Comparison of ENCODE assay signal across 21 cellular contexts in the genomic region with DNA sequence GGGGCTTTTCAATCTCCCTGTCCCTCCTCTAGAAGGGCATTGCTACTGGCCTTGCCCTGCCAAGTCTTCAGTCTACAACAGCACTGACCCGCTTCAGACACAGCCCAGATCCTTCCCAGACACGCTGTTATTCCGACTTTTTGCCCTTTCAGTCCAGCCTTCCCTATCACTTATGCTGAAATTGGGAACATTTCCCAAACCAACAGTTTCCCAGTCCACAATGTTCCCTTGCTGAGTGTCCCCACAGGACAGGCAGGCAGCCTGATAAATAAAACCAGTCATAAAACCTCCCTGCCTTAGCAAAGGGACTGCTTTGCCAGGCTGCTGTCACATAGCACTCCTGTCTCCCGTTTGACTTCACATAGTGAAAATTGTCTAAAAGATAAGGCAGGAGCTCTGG. TPM values are rescaled to one million over a fixed set of nuclear protein-coding genes. Genes with fewer than 3 reads are reported as not detected.
DNase-seq lines count a peak whose midpoint lies in the region; ATAC-seq and TF ChIP-seq lines count a peak whose summit lies in the region.
"Had no signal": no experiment of that assay in that cellular context is flagged by ENCODE, and none has a peak within 500 bp of the region (broad histone marks: within the 10 kb centered on the region; RNA-seq: fewer than 3 reads in every experiment).

No MANE protein-coding gene starts in this region.

- no peaks in the 10 kb centered on the region for H3K4me1 Mint-ChIP-seq in activated CD8-positive, alpha-beta T cell treated with anti-CD3 and anti-CD28 coated beads, Interleukin-2, amount 10 ng/mL, durations not matched to agents 7 days and 5 days (ENCODE audit: low read depth)
- H3K4me1 Mint-ChIP-seq: CD4-positive, CD25-positive, alpha-beta regulatory T cell had no signal

- no peak overlapping the region for H3K4me3 ChIP-seq in adrenal gland
- peak overlapping the region in 1 of 12 donors; percentile 19 for H3K4me3 ChIP-seq in heart left ventricle
- H3K4me3 ChIP-seq in lower lobe of right lung: no peak overlapping the region
- H3K4me3 ChIP-seq in aorta (ENCODE audit: low read length in 2 of 2): no peak overlapping the region
- no peak overlapping the region for H3K4me3 ChIP-seq in spleen
- H3K4me3 ChIP-seq: HAP-1, Peyer's patch, SK-N-MC had no signal

- no peaks in the 10 kb centered on the region for H3K27me3 Mint-ChIP-seq in activated CD8-positive, alpha-beta T cell treated with anti-CD3 and anti-CD28 coated beads, Interleukin-2, amount 10 ng/mL, durations not matched to agents 7 days and 5 days (ENCODE audit: low read depth)
- H3K27me3 Mint-ChIP-seq: CD4-positive, CD25-positive, alpha-beta regulatory T cell had no signal

- POLR2A ChIA-PET in activated CD8-positive, alpha-beta T cell treated with anti-CD3 and anti-CD28 coated beads, Interleukin-2, amount 10 ng/mL, durations not matched to agents 7 days and 5 days (lab: Charles Lee): no interaction called here

- H3K36me3 ChIP-seq in adrenal gland (replicated peaks in 1 of 2): no peaks in the 10 kb centered on the region
- no peaks in the 10 kb centered on the region for H3K36me3 ChIP-seq in heart left ventricle
- no peaks in the 10 kb centered on the region for H3K36me3 ChIP-seq in lower lobe of right lung
- no peaks in the 10 kb centered on the region for H3K36me3 ChIP-seq in aorta (ENCODE audit: control insufficient read depth in 1 of 2, insufficient read depth in 2 of 2, low read length in 1 of 2)
- no peaks in the 10 kb centered on the region for H3K36me3 ChIP-seq in spleen
- H3K36me3 ChIP-seq: HAP-1, Peyer's patch had no signal

- H3K27me3 ChIP-seq in adrenal gland: no peaks in the 10 kb centered on the region
- no peaks in the 10 kb centered on the region for H3K27me3 ChIP-seq in heart left ventricle
- H3K27me3 ChIP-seq in lower lobe of right lung (ENCODE audit: low read depth): no peaks in the 10 kb centered on the region
- H3K27me3 ChIP-seq in aorta (ENCODE audit: control insufficient read depth in 1 of 2, insufficient read depth in 2 of 2, low read length in 1 of 2): no peaks in the 10 kb centered on the region
- peaks cover 0 to 16% (median 0%) of the 10 kb centered on the region in 7 donors for H3K27me3 ChIP-seq in spleen (replicated peaks in 1 of 7)
- H3K27me3 ChIP-seq: Peyer's patch had no signal

- DNase-seq in adrenal gland: peak in 5 of 7 donors; percentile 35 to 75 (median 50)
- DNase-seq in heart left ventricle: peak in 4 of 5 donors; percentile 14 to 81 (median 48)
- no peak for DNase-seq in lower lobe of right lung
- peak in 1 of 2 donors; percentile 63 for DNase-seq in aorta
- DNase-seq in spleen: no peak
- no peak for DNase-seq in MV-4-11 (lab: John Stamatoyannopoulos, UW)
- no peak for DNase-seq in activated CD8-positive, alpha-beta T cell treated with anti-CD3 and anti-CD28 coated beads, Interleukin-2, amount 10 ng/mL, durations not matched to agents 7 days and 5 days
- DNase-seq: ACHN; CD4-positive, CD25-positive, alpha-beta regulatory T cell; COR-L47; DMS 273 treated with DMSO at 0.1 percent for 48 hours; GDM1; NCI-H1105; NCI-H748 treated with DMSO at 0.1 percent for 48 hours; NK-92 treated with Interleukin-12 subunit alpha and Interleukin-12 subunit beta, amount 100 ng/mL, for 24 hours; Peyer's patch; SHP77 had no signal

- H3K4me3 Mint-ChIP-seq in activated CD8-positive, alpha-beta T cell treated with anti-CD3 and anti-CD28 coated beads, Interleukin-2, amount 10 ng/mL, durations not matched to agents 7 days and 5 days: no peak overlapping the region
- H3K4me3 Mint-ChIP-seq: CD4-positive, CD25-positive, alpha-beta regulatory T cell had no signal

- H3K36me3 Mint-ChIP-seq in activated CD8-positive, alpha-beta T cell treated with anti-CD3 and anti-CD28 coated beads, Interleukin-2, amount 10 ng/mL, durations not matched to agents 7 days and 5 days (ENCODE audit: low read depth): no peaks in the 10 kb centered on the region
- H3K36me3 Mint-ChIP-seq: CD4-positive, CD25-positive, alpha-beta regulatory T cell had no signal

- no peaks in the 10 kb centered on the region for H3K9me3 Mint-ChIP-seq in activated CD8-positive, alpha-beta T cell treated with anti-CD3 and anti-CD28 coated beads, Interleukin-2, amount 10 ng/mL, durations not matched to agents 7 days and 5 days (ENCODE audit: insufficient read depth)

- H3K9me3 ChIP-seq in adrenal gland (replicated peaks in 1 of 3): no peaks in the 10 kb centered on the region
- peaks cover 0 to 8% (median 0%) of the 10 kb centered on the region in 12 donors for H3K9me3 ChIP-seq in heart left ventricle
- no peaks in the 10 kb centered on the region for H3K9me3 ChIP-seq in lower lobe of right lung
- no peaks in the 10 kb centered on the region for H3K9me3 ChIP-seq in aorta (ENCODE audit: control insufficient read depth, low read length)
- H3K9me3 ChIP-seq in spleen: peaks cover 0 to 16% (median 0%) of the 10 kb centered on the region in 8 donors
- H3K9me3 ChIP-seq: HAP-1, Peyer's patch had no signal

- intact Hi-C loops in adrenal gland (cut with DNase I): loop anchor here in 1 of 2 donors (10.0 kb wide), 1 partner anchor 61 kb away; no protein-coding TSS in a partner anchor
- intact Hi-C loops in heart left ventricle (cut with DNase I): loop anchor here in 1 of 10 donors (2.0 kb wide), 1 partner anchor 33 kb away; no protein-coding TSS in a partner anchor
- intact Hi-C loops in lower lobe of right lung (cut with DNase I): no loop called here
- intact Hi-C loops in aorta (cut with DNase I): no loop called here
- intact Hi-C loops in spleen (cut with DNase I; ENCODE audit: low total_unique reads): no loop called here

- no peaks in the 10 kb centered on the region for H3K4me1 ChIP-seq in adrenal gland (replicated peaks in 1 of 2)
- H3K4me1 ChIP-seq in heart left ventricle: peaks cover 0 to 25% (median 5%) of the 10 kb centered on the region in 12 donors
- H3K4me1 ChIP-seq in lower lobe of right lung: no peaks in the 10 kb centered on the region
- H3K4me1 ChIP-seq in aorta (ENCODE audit: control insufficient read depth in 1 of 2, insufficient read depth in 2 of 2, low read length in 2 of 2): peaks cover 3 to 7% of the 10 kb centered on the region in 2 donors
- H3K4me1 ChIP-seq in spleen: no peaks in the 10 kb centered on the region
- H3K4me1 ChIP-seq: HAP-1, Peyer's patch had no signal

- no peak overlapping the region for H3K27ac Mint-ChIP-seq in activated CD8-positive, alpha-beta T cell treated with anti-CD3 and anti-CD28 coated beads, Interleukin-2, amount 10 ng/mL, durations not matched to agents 7 days and 5 days
- H3K27ac Mint-ChIP-seq: CD4-positive, CD25-positive, alpha-beta regulatory T cell had no signal

- WGBS in adrenal gland, 4 donors: 40 to 57% (median 50%) methylated on average over 4 of the region's 4 CpGs
- WGBS in heart left ventricle, 4 donors: 28 to 45% (median 42%) methylated on average over 4 of the region's 4 CpGs
- WGBS in aorta, 2 donors: 7 to 10% methylated on average over 4 of the region's 4 CpGs
- WGBS in spleen, 5 donors: 74 to 82% (median 76%) methylated on average over 4 of the region's 4 CpGs

- TF ChIP-seq POLR2A in adrenal gland (IDR thresholded peaks at IDR 0.05): no peak
- TF ChIP-seq POLR2A in heart left ventricle (IDR thresholded peaks at IDR 0.05): no peak
- no peak for TF ChIP-seq POLR2A in spleen (IDR thresholded peaks at IDR 0.05)

- TF ChIP-seq CTCF in adrenal gland (IDR thresholded peaks at IDR 0.05) (no peak), heart left ventricle (IDR thresholded peaks at IDR 0.05) (no peak), lower lobe of right lung (IDR thresholded peaks at IDR 0.05) (no peak), spleen (IDR thresholded peaks at IDR 0.05 in 8 of 11, conservative IDR thresholded peaks at IDR 0.05 in 3 of 11) (no peak)

- CTCF ChIA-PET in activated CD8-positive, alpha-beta T cell treated with anti-CD3 and anti-CD28 coated beads, Interleukin-2, amount 10 ng/mL, durations not matched to agents 7 days and 5 days (lab: Charles Lee): no interaction called here

- ATAC-seq in heart left ventricle (peak; percentile 95 to 96 (median 95)), lower lobe of right lung (peak; percentile 62 to 77), aorta (ENCODE audit: low FRiP score) (peak; percentile 77)
- ATAC-seq in activated CD8-positive, alpha-beta T cell treated with anti-CD3 and anti-CD28 coated beads, Interleukin-2, amount 10 ng/mL, durations not matched to agents 7 days and 5 days: no peak

- peak overlapping the region in 3 of 5 donors; percentile 2 to 22 (median 4) for H3K27ac ChIP-seq in adrenal gland
- peak overlapping the region; percentile 46 to 93 (median 78) for H3K27ac ChIP-seq in heart left ventricle
- H3K27ac ChIP-seq in lower lobe of right lung: no peak overlapping the region
- peak overlapping the region; percentile 68 to 100 for H3K27ac ChIP-seq in aorta (ENCODE audit: low read depth in 1 of 2, low read length in 2 of 2)
- H3K27ac ChIP-seq in spleen: no peak overlapping the region
- H3K27ac ChIP-seq: Peyer's patch, SK-N-MC had no signal

RNA-seq across cellular contexts. Expression of a gene that starts 43.5 kb away (rescaled TPM):
- total RNA-seq in adrenal gland (not detected), heart left ventricle (not detected), lower lobe of right lung (not detected), aorta (not detected), spleen (not detected)
- polyA plus RNA-seq in adrenal gland (under 1 TPM in 2 of 3 donors, not detected in 1; 0.16 to 0.24 TPM), heart left ventricle (not detected), aorta (under 1 TPM in 1 of 2 donors, not detected in 1; 0.13 TPM), spleen (not detected)
- total RNA-seq in activated CD8-positive, alpha-beta T cell treated with anti-CD3 and anti-CD28 coated beads, Interleukin-2, amount 10 ng/mL, durations not matched to agents 7 days and 5 days: not detected
- total RNA-seq: CD4-positive, CD25-positive, alpha-beta regulatory T cell; LHCN-M2; NCI-H460; Peyer's patch had no signal
- polyA plus RNA-seq: CD4-positive, CD25-positive, alpha-beta regulatory T cell had no signal

RNA-seq across cellular contexts. Expression of a gene that starts 49.0 kb away (rescaled TPM):
- total RNA-seq in adrenal gland (under 1 TPM; 0.11 to 0.36 (median 0.19) TPM), heart left ventricle (1 to 10 TPM in 1 of 9 donors, under 1 TPM in 6, not detected in 2; 0.12 to 1.2 (median 0.39) TPM), lower lobe of right lung (0.53 TPM), aorta (1 to 10 TPM in 1 of 2 donors, under 1 TPM in 1; 0.52 to 1.4 TPM), spleen (under 1 TPM; 0.09 to 0.70 (median 0.43) TPM)
- polyA plus RNA-seq in adrenal gland (under 1 TPM; 0.05 to 0.10 (median 0.08) TPM), heart left ventricle (under 1 TPM; 0.01 to 0.30 TPM), aorta (under 1 TPM; 0.25 to 0.26 TPM), spleen (under 1 TPM in 2 of 3 donors, not detected in 1; 0.07 to 0.13 TPM)
- total RNA-seq in activated CD8-positive, alpha-beta T cell treated with anti-CD3 and anti-CD28 coated beads, Interleukin-2, amount 10 ng/mL, durations not matched to agents 7 days and 5 days: 1 to 10 TPM in 1 of 2 experiments, under 1 TPM in 1; 0.92 to 1.0 TPM
- total RNA-seq: CD4-positive, CD25-positive, alpha-beta regulatory T cell; LHCN-M2; NCI-H460 had no signal
- polyA plus RNA-seq: CD4-positive, CD25-positive, alpha-beta regulatory T cell had no signal

Comparison
In these comparisons a context has a peak if more than half of its experiments do, and no peak if none do; other contexts are left out.
1. DNase-seq: peak in adrenal gland (5 of 7) and heart left ventricle (4 of 5); none in lower lobe of right lung (single experiment), spleen (single experiment), MV-4-11 (single experiment) and activated CD8-positive, alpha-beta T cell treated with anti-CD3 and anti-CD28 coated beads, Interleukin-2, amount 10 ng/mL, durations not matched to agents 7 days and 5 days (single experiment).
2. H3K27ac ChIP-seq: peak in adrenal gland (3 of 5), heart left ventricle (12 of 12) and aorta (2 of 2); none in lower lobe of right lung (single experiment) and spleen (0 of 8).